8 cellular contexts compared by ENCODE assay signal in the genomic region with DNA sequence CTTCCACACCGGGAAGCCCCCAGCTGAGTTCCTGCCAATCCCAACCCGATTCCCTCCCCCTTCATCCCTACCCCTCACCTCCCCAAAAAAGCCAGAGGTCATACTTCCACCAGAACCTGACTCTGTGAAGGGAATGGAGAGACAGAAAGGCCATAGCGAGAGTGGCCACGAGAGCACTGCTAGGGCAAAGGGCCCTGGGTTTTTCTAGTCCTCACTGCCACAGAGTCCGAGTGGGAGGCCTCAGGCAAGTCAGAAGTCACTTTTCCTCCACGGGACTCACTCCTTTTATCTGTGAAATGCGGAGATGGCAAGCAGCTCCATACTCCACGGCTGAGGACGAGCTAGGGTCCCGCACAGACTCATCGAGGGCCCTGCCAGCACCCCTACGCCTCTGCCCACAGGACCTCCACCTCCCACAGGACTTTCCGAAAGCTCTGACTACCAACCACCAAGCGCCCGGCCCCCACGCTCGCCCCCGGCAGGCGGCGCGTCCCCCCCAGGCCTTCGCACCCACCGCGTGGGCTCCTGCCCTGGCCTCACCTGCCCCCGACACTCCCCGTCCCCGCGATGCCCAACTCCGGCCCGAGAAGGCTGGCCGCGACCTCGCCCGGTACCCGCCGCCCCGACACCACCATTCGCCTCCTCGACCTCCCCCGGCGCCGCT. TPM values are rescaled to one million over a fixed set of nuclear protein-coding genes. Genes with fewer than 3 reads are reported as not detected.
DNase-seq lines count a peak whose midpoint lies in the region; ATAC-seq and TF ChIP-seq lines count a peak whose summit lies in the region.

No MANE protein-coding gene starts in this region.

- H3K27ac ChIP-seq in IMR-90 (ENCODE audit: insufficient read depth, low read length) = peak overlapping the region; percentile 93

- peak overlapping the region; percentile 23 for H4K5ac ChIP-seq in IMR-90 (ENCODE audit: low read depth, low read length)

- CTCF ChIA-PET in IMR-90 (lab: Yijun Ruan, JAX) = interaction anchor here (0.7 to 3.5 kb wide), 3 partner anchors 19 to 109 kb away, joined by 3 to 9 read pairs (median 4); no protein-coding TSS in a partner anchor

- H2BK20ac ChIP-seq in IMR-90 (ENCODE audit: low read depth, low read length) = 0 out of 2 replicates have a peak overlapping the region, but pooled peaks have one; percentile 41

- peaks cover 21% of the 10 kb centered on the region for H3K4me1 ChIP-seq in IMR-90 (ENCODE audit: control insufficient read depth, insufficient read depth, low read length)

- peaks cover 24% of the 10 kb centered on the region for H3K4me1 Mint-ChIP-seq in memory B cell

- H3K27me3 Mint-ChIP-seq in memory B cell = no peaks in the 10 kb centered on the region

- H3K4ac ChIP-seq in IMR-90 (ENCODE audit: low read depth, low read length) = peak overlapping the region; percentile 89

- POLR2A ChIA-PET in IMR-90 (lab: Charles Lee; ENCODE audit: unreplicated experiment) = no interaction called here

- peak overlapping the region; percentile 87 for H3K4me3 Mint-ChIP-seq in memory B cell

- peak; percentile 75 for TF ChIP-seq POLR2A in IMR-90 (IDR thresholded peaks at IDR 0.05; ENCODE audit: low read depth, low read length)

- peak overlapping the region; percentile 50 for H2AFZ ChIP-seq in IMR-90 (replicated peaks; ENCODE audit: low read length, poor library complexity)

- peak overlapping the region; percentile 60; the same call in 1 of the 3 replicates for H2BK15ac ChIP-seq in IMR-90 (ENCODE audit: low read depth, low read length)

- peak overlapping the region; percentile 99 for H3K14ac ChIP-seq in IMR-90 (replicated peaks; ENCODE audit: low read depth, low read length)

- no peaks in the 10 kb centered on the region for H3K9me3 Mint-ChIP-seq in memory B cell

- H2BK120ac ChIP-seq in IMR-90 (ENCODE audit: low read depth, low read length) = peak overlapping the region; percentile 86

- peak; percentile 30 for TF ChIP-seq CTCF in IMR-90 (conservative IDR thresholded peaks at IDR 0.05; ENCODE audit: low read depth, low read length)

- dilution Hi-C loops in IMR-90 (cut with HindIII; ENCODE audit: low sequenced_read_pairs, unreplicated experiment) = no loop called here

- peaks cover 20% of the 10 kb centered on the region for H3K9me1 ChIP-seq in IMR-90 (ENCODE audit: insufficient read depth, low read length)

- peaks cover 25% of the 10 kb centered on the region for H4K20me1 ChIP-seq in IMR-90 (ENCODE audit: insufficient read depth, low read length)

- peak overlapping the region; percentile 82 for H2BK5ac ChIP-seq in IMR-90 (ENCODE audit: low read depth, low read length, poor library complexity, severe bottlenecking)

- peak overlapping the region; percentile 82 for H3K27ac Mint-ChIP-seq in memory B cell

- peak overlapping the region; percentile 81 to 82 for H4K8ac ChIP-seq in IMR-90 (ENCODE audit: low read depth in 2 of 2, low read length in 2 of 2)

- H3K36me3 ChIP-seq in IMR-90 (ENCODE audit: control insufficient read depth, insufficient read depth, low read length) = peaks cover 2% of the 10 kb centered on the region

- WGBS in IMR-90 (ENCODE audit: extremely low coverage in 2 of 2, insufficient read length in 1 of 2), 2 experiments = 4% methylated on average over 9 of the region's 42 CpGs; no CpG with 5 or more reads in 1 of the 2 experiments

- DNase-seq in AML-193 (lab: John Stamatoyannopoulos, UW) (peak; percentile 16 to 22), IMR-90 (peak; percentile 31), ecto neural progenitor cell (ENCODE audit: low spot score) (peak; percentile 75), memory B cell (ENCODE audit: low spot score in 2 of 2) (peak; percentile 57 to 60)
- DNase-seq in activated CD4-positive, alpha-beta T cell treated with anti-CD3 and anti-CD28 coated beads, Interleukin-2, amount 50 U/mL, for 48 hours = peak; percentile 56 to 61
- peak; percentile 9 to 57 for DNase-seq in stimulated activated CD8-positive, alpha-beta memory T cell treated with anti-CD3 and anti-CD28 coated beads, Interleukin-2, amount 100 ng/mL, for 1 hour (ENCODE audit: low read depth in 2 of 2)

- H2AK5ac ChIP-seq in IMR-90 (ENCODE audit: low read depth, low read length) = peak overlapping the region; percentile 95

- H3K27me3 ChIP-seq in IMR-90 (ENCODE audit: control insufficient read depth, insufficient read depth, low read length) = no peaks in the 10 kb centered on the region

- peak; percentile 8 for ATAC-seq in GM19452 (IDR thresholded peaks at IDR 0.05; ENCODE audit: unreplicated experiment)
- peak; percentile 13 for ATAC-seq in IMR-90 (ENCODE audit: low read depth)
- peak; percentile 32 for ATAC-seq in memory B cell (ENCODE audit: low read depth)
- ATAC-seq in HG03378 (IDR thresholded peaks at IDR 0.05; ENCODE audit: unreplicated experiment) = no peak

- no peaks in the 10 kb centered on the region for H3K9me3 ChIP-seq in IMR-90 (ENCODE audit: control insufficient read depth, insufficient read depth, low read length)

- no TSS peak for BruUV-seq in IMR-90 (replicated peaks; lab: Mats Ljungman, UMichigan)

- H2AK9ac ChIP-seq in IMR-90 (replicated peaks; ENCODE audit: low read depth, low read length, poor library complexity) = peak overlapping the region; percentile 99

- peak overlapping the region; percentile 71 for H4K91ac ChIP-seq in IMR-90 (ENCODE audit: insufficient read depth, low read depth, low read length)

- intact Hi-C loops in IMR-90 (cut with micrococcal nuclease) = loop anchor here (1.0 to 5.0 kb wide), 3 partner anchors 41 to 108 kb away; no protein-coding TSS in a partner anchor

- peak overlapping the region; percentile 77 for H3K23ac ChIP-seq in IMR-90 (ENCODE audit: low read depth, low read length)

- peak overlapping the region; percentile 82 for H3K4me3 ChIP-seq in IMR-90 (ENCODE audit: insufficient read depth, low read depth, low read length)

- in situ Hi-C loops in IMR-90 (cut with MboI; ENCODE audit: low sequenced_read_pairs) = no loop called here

- peak overlapping the region; percentile 71 for H3K4me2 ChIP-seq in IMR-90 (ENCODE audit: low read depth, low read length)

- H3K18ac ChIP-seq in IMR-90 (ENCODE audit: low read depth, low read length) = peak overlapping the region; percentile 83

- H3K56ac ChIP-seq in IMR-90 (ENCODE audit: extremely low read depth, insufficient read depth, low read length) = peak overlapping the region; percentile 78

- H3K79me1 ChIP-seq in IMR-90 (ENCODE audit: low read depth in 1 of 2, low read length in 2 of 2) = peaks cover 3 to 23% of the 10 kb centered on the region in 2 experiments; a peak in 3 of 4 replicates

- H3K9ac ChIP-seq in IMR-90 (ENCODE audit: low read depth, low read length) = peak overlapping the region; percentile 93

- TF ChIP-seq RAD21 in IMR-90 (IDR thresholded peaks at IDR 0.05; ENCODE audit: low read length) = no peak

- H3K36me3 Mint-ChIP-seq in memory B cell = peaks cover 4% of the 10 kb centered on the region

TF ChIP-seq in IMR-90, 13 proteins besides CTCF, POLR2A, EP300 and RAD21:
- TF ChIP-seq MAZ (IDR thresholded peaks at IDR 0.05; ENCODE audit: borderline replicate concordance, low read depth, low read length) = peak; percentile 36; the same call in 1 of the 2 replicates
- no peak for TF ChIP-seq RFX5 (IDR thresholded peaks at IDR 0.05; ENCODE audit: low read depth, low read length)
- no peak for TF ChIP-seq RCOR1 (IDR thresholded peaks at IDR 0.05; ENCODE audit: insufficient replicate concordance, low read length)
- peak; percentile 94; the same call in 1 of the 2 replicates for TF ChIP-seq CHD1 (IDR thresholded peaks at IDR 0.05; ENCODE audit: low read depth, low read length)
- no peak for TF ChIP-seq MAFK (IDR thresholded peaks at IDR 0.05; ENCODE audit: low read depth, low read length)

RNA-seq across cellular contexts. Expression of a gene that starts 0.8 kb away (rescaled TPM):
- total RNA-seq in IMR-90 (2012; rRNA removed) = 154 and 284 TPM in 2 replicates
- polyA plus RNA-seq in IMR-90 (2012; rRNA removed) = 37.5 and 48.1 TPM in 2 replicates
- polyA plus RNA-seq in IMR-90 (2012; cell fraction: cytosol; rRNA removed) = 11.9 and 18.2 TPM in 2 replicates
- 8.3 and 70.9 TPM in 2 replicates for polyA plus RNA-seq in IMR-90 (2012; cell fraction: nucleus; rRNA removed; ENCODE audit: low replicate concordance)

Comparison
In these comparisons a context has a peak if more than half of its experiments do, and no peak if none do; other contexts are left out.
1. DNase-seq: peak in every context shown above with its lines; median percentile 75 in ecto neural progenitor cell; 58 in activated CD4-positive, alpha-beta T cell treated with anti-CD3 and anti-CD28 coated beads, Interleukin-2, amount 50 U/mL, for 48 hours; 58 in memory B cell; 33 in stimulated activated CD8-positive, alpha-beta memory T cell treated with anti-CD3 and anti-CD28 coated beads, Interleukin-2, amount 100 ng/mL, for 1 hour; 31 in IMR-90; 19 in AML-193.